ENCODE assay signal across 8 cellular contexts in genomic region chrX:10015711-10016515, GRCh38. TPM values are rescaled to one million over a fixed set of nuclear protein-coding genes. Genes with fewer than 3 reads are reported as not detected.
DNase-seq lines count a peak whose midpoint lies in the region; ATAC-seq and TF ChIP-seq lines count a peak whose summit lies in the region.

No MANE protein-coding gene starts in this region.

- H3K27ac ChIP-seq in GM23338 (ENCODE audit: low read depth) (0 out of 2 replicates have a peak overlapping the region, but pooled peaks have one; percentile 30), esophagus (ENCODE audit: low read depth in 2 of 2, low read length in 1 of 2) (peak overlapping the region; percentile 84 to 89)

- H2AFZ ChIP-seq in GM23338: no peak overlapping the region

- H3K9me3 Mint-ChIP-seq in GM23338: peaks cover 9% of the 10 kb centered on the region; the same call in 2 of the 3 replicates
- no peaks in the 10 kb centered on the region for H3K9me3 Mint-ChIP-seq in T-helper 1 cell treated with Interleukin-12 subunit alpha and Interleukin-12 subunit beta and Interleukin-4 antibody, amounts not matched to agents 30 μg/mL and 1 μg/mL, for 36 hours
- no peaks in the 10 kb centered on the region for H3K9me3 Mint-ChIP-seq in natural killer cell treated with Interleukin-12 subunit alpha and Interleukin-12 subunit beta and Interleukin-15 and Interleukin-18, amount 100 ng/mL, for 72 hours

- ATAC-seq in GM23338: peak; percentile 16
- ATAC-seq in natural killer cell treated with Interleukin-12 subunit alpha and Interleukin-12 subunit beta and Interleukin-15 and Interleukin-18, amount 100 ng/mL, for 72 hours: peak; percentile 2 to 22

- H3K4me3 ChIP-seq in GM23338: peak overlapping the region; percentile 63
- peak overlapping the region; percentile 55 to 67 for H3K4me3 ChIP-seq in esophagus (ENCODE audit: low read depth in 1 of 2, low read length in 2 of 2)

- H3K9me3 ChIP-seq in esophagus (ENCODE audit: control insufficient read depth in 2 of 2, insufficient read depth in 1 of 2, low read depth in 1 of 2, low read length in 1 of 2): no peaks in the 10 kb centered on the region

- DNase-seq in COLO668 (lab: John Stamatoyannopoulos, UW; ENCODE audit: unreplicated experiment) (peak; percentile 46), GM23338 (ENCODE audit: low spot score) (peak; percentile 70), SHP77 (lab: John Stamatoyannopoulos, UW) (no peak), SKM-1 (lab: John Stamatoyannopoulos, UW; ENCODE audit: unreplicated experiment) (no peak)
- no peak for DNase-seq in natural killer cell treated with Interleukin-12 subunit alpha and Interleukin-12 subunit beta and Interleukin-15 and Interleukin-18, amount 100 ng/mL, for 72 hours (ENCODE audit: low spot score)
- no peak for DNase-seq in central memory CD4-positive, alpha-beta T cell

- peaks cover 6% of the 10 kb centered on the region; the same call in 1 of the 2 replicates for H3F3A ChIP-seq in GM23338 (replicated peaks; ENCODE audit: low read depth)

- peaks cover 5% of the 10 kb centered on the region for H3K27me3 Mint-ChIP-seq in GM23338 (ENCODE audit: insufficient read depth, low read depth, poor library complexity)
- peaks cover 3% of the 10 kb centered on the region for H3K27me3 Mint-ChIP-seq in T-helper 1 cell treated with Interleukin-12 subunit alpha and Interleukin-12 subunit beta and Interleukin-4 antibody, amounts not matched to agents 30 μg/mL and 1 μg/mL, for 36 hours (ENCODE audit: low read depth)
- peaks cover 0 to 12% of the 10 kb centered on the region in 2 donors for H3K27me3 Mint-ChIP-seq in natural killer cell treated with Interleukin-12 subunit alpha and Interleukin-12 subunit beta and Interleukin-15 and Interleukin-18, amount 100 ng/mL, for 72 hours

- peak overlapping the region; percentile 80 for H3K4me2 ChIP-seq in GM23338

- H3K4me1 ChIP-seq in GM23338 (ENCODE audit: insufficient read depth) (peaks cover 19% of the 10 kb centered on the region), esophagus (ENCODE audit: control insufficient read depth in 2 of 2, insufficient read depth in 2 of 2, low read length in 1 of 2) (peaks cover 0 to 2% of the 10 kb centered on the region in 2 donors)

- peaks cover 43% of the 10 kb centered on the region for H3K79me2 ChIP-seq in GM23338 (replicated peaks; ENCODE audit: insufficient read depth)

- H3K27ac Mint-ChIP-seq in GM23338: no peak overlapping the region
- peak overlapping the region; percentile 52 for H3K27ac Mint-ChIP-seq in T-helper 1 cell treated with Interleukin-12 subunit alpha and Interleukin-12 subunit beta and Interleukin-4 antibody, amounts not matched to agents 30 μg/mL and 1 μg/mL, for 36 hours
- peak overlapping the region; percentile 8 to 80 for H3K27ac Mint-ChIP-seq in natural killer cell treated with Interleukin-12 subunit alpha and Interleukin-12 subunit beta and Interleukin-15 and Interleukin-18, amount 100 ng/mL, for 72 hours

- H3K27me3 ChIP-seq in GM23338 (ENCODE audit: insufficient read depth): no peaks in the 10 kb centered on the region
- H3K27me3 ChIP-seq in esophagus (ENCODE audit: control insufficient read depth in 1 of 2, insufficient read depth in 2 of 2, low read length in 2 of 2): no peaks in the 10 kb centered on the region

- H3K4me3 Mint-ChIP-seq in GM23338: peak overlapping the region; percentile 72
- peak overlapping the region; percentile 88 for H3K4me3 Mint-ChIP-seq in T-helper 1 cell treated with Interleukin-12 subunit alpha and Interleukin-12 subunit beta and Interleukin-4 antibody, amounts not matched to agents 30 μg/mL and 1 μg/mL, for 36 hours
- peak overlapping the region; percentile 88 for H3K4me3 Mint-ChIP-seq in natural killer cell treated with Interleukin-12 subunit alpha and Interleukin-12 subunit beta and Interleukin-15 and Interleukin-18, amount 100 ng/mL, for 72 hours

- H3K4me1 Mint-ChIP-seq in GM23338: peaks cover 40% of the 10 kb centered on the region
- H3K4me1 Mint-ChIP-seq in T-helper 1 cell treated with Interleukin-12 subunit alpha and Interleukin-12 subunit beta and Interleukin-4 antibody, amounts not matched to agents 30 μg/mL and 1 μg/mL, for 36 hours (ENCODE audit: low read depth): peaks cover 36% of the 10 kb centered on the region
- H3K4me1 Mint-ChIP-seq in natural killer cell treated with Interleukin-12 subunit alpha and Interleukin-12 subunit beta and Interleukin-15 and Interleukin-18, amount 100 ng/mL, for 72 hours (ENCODE audit: low read depth in 2 of 2): peaks cover 25% of the 10 kb centered on the region in 2 donors

- H4K20me1 ChIP-seq in GM23338 (replicated peaks; ENCODE audit: insufficient read depth): no peaks in the 10 kb centered on the region

- H3K36me3 ChIP-seq in GM23338 (ENCODE audit: insufficient read depth): no peaks in the 10 kb centered on the region
- H3K36me3 ChIP-seq in esophagus (ENCODE audit: control insufficient read depth in 2 of 2, insufficient read depth in 2 of 2, low read length in 1 of 2): no peaks in the 10 kb centered on the region

- H3K9me2 ChIP-seq in GM23338 (ENCODE audit: insufficient read depth): no peaks in the 10 kb centered on the region

- H3K36me3 Mint-ChIP-seq in GM23338 (ENCODE audit: low read depth): peaks cover 10% of the 10 kb centered on the region; the same call in 2 of the 3 replicates
- peaks cover 22% of the 10 kb centered on the region for H3K36me3 Mint-ChIP-seq in T-helper 1 cell treated with Interleukin-12 subunit alpha and Interleukin-12 subunit beta and Interleukin-4 antibody, amounts not matched to agents 30 μg/mL and 1 μg/mL, for 36 hours (ENCODE audit: low read depth)
- H3K36me3 Mint-ChIP-seq in natural killer cell treated with Interleukin-12 subunit alpha and Interleukin-12 subunit beta and Interleukin-15 and Interleukin-18, amount 100 ng/mL, for 72 hours: peaks cover 4% of the 10 kb centered on the region

- 4 to 44% methylated on average over 40 to 88 of the region's 88 CpGs for WGBS in esophagus, 2 donors

- TF ChIP-seq CTCF in GM23338 (conservative IDR thresholded peaks at IDR 0.05; ENCODE audit: low read depth in 2 of 2): peak in 1 of 2 experiments; percentile 16; a peak in 1 of 4 replicates

TF ChIP-seq in GM23338, 12 proteins besides CTCF, POLR2A, EP300 and RAD21 (continues in another document):
- TF ChIP-seq JUNB (IDR thresholded peaks at IDR 0.05; ENCODE audit: unreplicated experiment): no peak
- no peak for TF ChIP-seq NANOG (IDR thresholded peaks at IDR 0.05; ENCODE audit: borderline replicate concordance)

RNA-seq across cellular contexts. Expression of gene CLDN34, which starts 48.8 kb away (rescaled TPM):
- total RNA-seq in GM23338 (2014; rRNA removed; shearing (Covaris generic)): 0.19 TPM in 1 of 2 replicates, not detected in the other
- not detected in 2 replicates for polyA plus RNA-seq in GM23338 (2016; fragmentation: Nextera tagmentation; extraction: Ambion mirVana)
- polyA plus RNA-seq in esophagus: under 1 TPM; 0.15 to 0.45 TPM
- total RNA-seq in natural killer cell treated with Interleukin-12 subunit alpha and Interleukin-12 subunit beta and Interleukin-15 and Interleukin-18, amount 100 ng/mL, for 72 hours: not detected

Comparison
In these comparisons a context has a peak if more than half of its experiments do, and no peak if none do; other contexts are left out.
1. DNase-seq: peak in COLO668 (single experiment) and GM23338 (single experiment); none in natural killer cell treated with Interleukin-12 subunit alpha and Interleukin-12 subunit beta and Interleukin-15 and Interleukin-18, amount 100 ng/mL, for 72 hours (single experiment), SHP77 (0 of 2), SKM-1 (single experiment) and central memory CD4-positive, alpha-beta T cell (single experiment).
2. Peak in every context shown above with its lines, with median percentiles within 50 percentile points of each other: H3K4me3 Mint-ChIP-seq.